21 cellular contexts compared by ENCODE assay signal in genomic region chr4:152369203-152369902, GRCh38.
DNase-seq lines count a peak whose midpoint lies in the region; ATAC-seq, FAIRE-seq and TF ChIP-seq lines count a peak whose summit lies in the region.
"Had no signal": no experiment of that assay in that cellular context is flagged by ENCODE, and none has a peak within 500 bp of the region (broad histone marks: within the 10 kb centered on the region; RNA-seq: fewer than 3 reads in every experiment).

No MANE protein-coding gene starts in this region.

- H3K4me3 ChIP-seq in keratinocyte (ENCODE audit: control insufficient read depth in 2 of 3, extremely low read depth in 1 of 3, insufficient read depth in 2 of 3, low read depth in 1 of 3, low read length in 3 of 3), result no peak overlapping the region
- H3K4me3 ChIP-seq: heart right ventricle, uterus had no signal

- H2AFZ ChIP-seq in keratinocyte (ENCODE audit: control insufficient read depth, low read length), result peak overlapping the region; percentile 47

- peak; percentile 36 for FAIRE-seq in keratinocyte (lab: Jason Lieb, UNC)

- peak; percentile 4 for DNase-seq in NCI-H82 (lab: John Stamatoyannopoulos, UW)
- no peak for DNase-seq in NCI-H82 treated with DMSO at 0.1 percent for 48 hours (lab: John Stamatoyannopoulos, UW; ENCODE audit: unreplicated experiment)
- DNase-seq in DMS153 (lab: John Stamatoyannopoulos, UW), result peak; percentile 29
- DNase-seq in NCI-H69 (lab: John Stamatoyannopoulos, UW), result peak; percentile 30
- no peak for DNase-seq in keratinocyte (ENCODE audit: low read depth, low spot score)
- no peak for DNase-seq in medulla oblongata (ENCODE audit: extremely low spot score)
- DNase-seq in stimulated activated CD4-positive, alpha-beta T cell treated with anti-CD3 and anti-CD28 coated beads, Interleukin-12 subunit alpha, Interleukin-12 subunit beta, amount 100 ng/mL, for 4 hours, result no peak
- DNase-seq: activated CD4-positive, alpha-beta memory T cell treated with anti-CD3 and anti-CD28 coated beads, Interleukin-2, amount 10 ng/mL, durations not matched to agents 7 days and 5 days; activated naive CD4-positive, alpha-beta T cell treated with Interleukin-2 at 50 U/mL for 16 hours; activated T-cell treated with anti-CD3 and anti-CD28 coated beads for 4 hours; GDM1; heart right ventricle; NCI-H446 treated with DMSO at 0.1 percent for 48 hours; T1000; uterus had no signal

- no peak overlapping the region for H3K9ac ChIP-seq in keratinocyte (ENCODE audit: control insufficient read depth, extremely low read depth, insufficient read depth, low read length)

- TF ChIP-seq CTCF in keratinocyte (optimal IDR thresholded peaks at IDR 0.05 in 1 of 3, IDR thresholded peaks at IDR 0.05 in 1 of 3, conservative IDR thresholded peaks at IDR 0.05 in 1 of 3; ENCODE audit: extremely low read depth in 1 of 3, insufficient read depth in 2 of 3, low read length in 3 of 3), result no peak

- H3K9me3 ChIP-seq in keratinocyte (ENCODE audit: control insufficient read depth, low read depth, low read length), result peaks cover 1% of the 10 kb centered on the region
- H3K9me3 ChIP-seq: uterus had no signal

- H3K27me3 ChIP-seq in keratinocyte (ENCODE audit: control insufficient read depth, extremely low read depth, insufficient read depth, low read length), result no peaks in the 10 kb centered on the region
- H3K27me3 ChIP-seq: heart right ventricle, uterus had no signal

- no peak for ATAC-seq in HG02642 (IDR thresholded peaks at IDR 0.05; ENCODE audit: poor library complexity, unreplicated experiment)
- ATAC-seq: HCT116, left lobe of liver, WTC11 had no signal

- peak overlapping the region; percentile 66 for H3K4me2 ChIP-seq in keratinocyte (ENCODE audit: control insufficient read depth, extremely low read depth, insufficient read depth, low read depth, low read length)

- dilution Hi-C loops in keratinocyte (cut with MboI; ENCODE audit: extremely low pct_ligation_motif_present, low sequenced_read_pairs), result no loop called here

- H4K20me1 ChIP-seq in keratinocyte (ENCODE audit: control insufficient read depth, extremely low read depth, insufficient read depth, low read length), result no peaks in the 10 kb centered on the region

- peaks cover 0 to 1% of the 10 kb centered on the region in 2 experiments for H3K36me3 ChIP-seq in keratinocyte (ENCODE audit: control insufficient read depth in 2 of 2, extremely low read depth in 1 of 2, insufficient read depth in 2 of 2, low read length in 2 of 2)
- H3K36me3 ChIP-seq: uterus had no signal

- peaks cover 15% of the 10 kb centered on the region for H3K4me1 ChIP-seq in keratinocyte (ENCODE audit: control insufficient read depth, extremely low read depth, insufficient read depth, low read length)
- H3K4me1 ChIP-seq: uterus had no signal

- H3K9me1 ChIP-seq in keratinocyte (ENCODE audit: control insufficient read depth, extremely low read depth, insufficient read depth, low read length), result no peaks in the 10 kb centered on the region

- peaks cover 10% of the 10 kb centered on the region for H3K79me2 ChIP-seq in keratinocyte (ENCODE audit: control insufficient read depth, insufficient read depth, low read length)

- H3K27ac ChIP-seq in keratinocyte (ENCODE audit: control insufficient read depth, insufficient read depth, low read length), result no peak overlapping the region
- H3K27ac ChIP-seq: C4-2B, epithelial cell of prostate, heart right ventricle, uterus had no signal

Comparison
In these comparisons a context has a peak if more than half of its experiments do, and no peak if none do; other contexts are left out.
1. DNase-seq: peak in NCI-H82 (single experiment), DMS153 (single experiment) and NCI-H69 (single experiment); none in NCI-H82 treated with DMSO at 0.1 percent for 48 hours (single experiment), keratinocyte (single experiment), medulla oblongata (single experiment) and stimulated activated CD4-positive, alpha-beta T cell treated with anti-CD3 and anti-CD28 coated beads, Interleukin-12 subunit alpha, Interleukin-12 subunit beta, amount 100 ng/mL, for 4 hours (single experiment).